8 cellular contexts compared by ENCODE assay signal in genomic region chr13:52851153-52851962, GRCh38. TPM values are rescaled to one million over a fixed set of nuclear protein-coding genes. Genes with fewer than 3 reads are reported as not detected.
DNase-seq lines count a peak whose midpoint lies in the region; ATAC-seq and TF ChIP-seq lines count a peak whose summit lies in the region.

No MANE protein-coding gene starts in this region.

- peaks cover 61% of the 10 kb centered on the region for H3K27me3 Mint-ChIP-seq in activated naive CD8-positive, alpha-beta T cell
- peaks cover 44% of the 10 kb centered on the region for H3K27me3 Mint-ChIP-seq in progenitor cell of endocrine pancreas

- peaks cover 14 to 23% of the 10 kb centered on the region in 2 donors for H3K27me3 ChIP-seq in right atrium auricular region

- H3K9me3 ChIP-seq in right atrium auricular region, result no peaks in the 10 kb centered on the region

- H3K4me1 Mint-ChIP-seq in activated naive CD8-positive, alpha-beta T cell (ENCODE audit: low read depth), result peaks cover 23% of the 10 kb centered on the region
- H3K4me1 Mint-ChIP-seq in progenitor cell of endocrine pancreas (ENCODE audit: low read depth), result peaks cover 16% of the 10 kb centered on the region

- peak; percentile 82 for ATAC-seq in HG02759 (IDR thresholded peaks at IDR 0.05; ENCODE audit: unreplicated experiment)

- H3K9me3 Mint-ChIP-seq in activated naive CD8-positive, alpha-beta T cell (ENCODE audit: low read depth), result peaks cover 2% of the 10 kb centered on the region
- H3K9me3 Mint-ChIP-seq in progenitor cell of endocrine pancreas (ENCODE audit: low read depth), result no peaks in the 10 kb centered on the region

- TF ChIP-seq CTCF in right atrium auricular region (IDR thresholded peaks at IDR 0.05) (peak in 1 of 2 donors; percentile 7), progenitor cell of endocrine pancreas (IDR thresholded peaks at IDR 0.05; ENCODE audit: unreplicated experiment) (no peak)

- H3K4me3 ChIP-seq in right atrium auricular region, result peak overlapping the region; percentile 48 to 68

- no peak overlapping the region for H3K27ac Mint-ChIP-seq in activated naive CD8-positive, alpha-beta T cell
- H3K27ac Mint-ChIP-seq in progenitor cell of endocrine pancreas, result peak overlapping the region; percentile 96

- H3K4me1 ChIP-seq in right atrium auricular region, result peaks cover 0 to 30% of the 10 kb centered on the region in 2 donors

- no peaks in the 10 kb centered on the region for H3K36me3 ChIP-seq in right atrium auricular region

- no peak for TF ChIP-seq POLR2A in erythroblast (IDR thresholded peaks at IDR 0.05; ENCODE audit: low read length)

- no peaks in the 10 kb centered on the region for H3K36me3 Mint-ChIP-seq in activated naive CD8-positive, alpha-beta T cell
- H3K36me3 Mint-ChIP-seq in progenitor cell of endocrine pancreas (ENCODE audit: insufficient read depth), result peaks cover 1% of the 10 kb centered on the region

- H3K27ac ChIP-seq in right atrium auricular region, result peak overlapping the region; percentile 49 to 54

- peak; percentile 36 for DNase-seq in stimulated activated CD4-positive, alpha-beta T cell treated with anti-CD3 and anti-CD28 coated beads, Interleukin-15, amount 100 ng/mL, for 24 hours
- no peak for DNase-seq in stimulated activated CD4-positive, alpha-beta T cell treated with anti-CD3 and anti-CD28 coated beads, Interleukin-12 subunit alpha, Interleukin-12 subunit beta, amount 100 ng/mL, for 4 hours
- DNase-seq in NCI-H146 (lab: John Stamatoyannopoulos, UW), result peak; percentile 81
- no peak for DNase-seq in right atrium auricular region (ENCODE audit: low spot score)
- peak; percentile 29 for DNase-seq in progenitor cell of endocrine pancreas (ENCODE audit: low spot score, unreplicated experiment)
- no peak for DNase-seq in erythroblast (lab: John Stamatoyannopoulos, UW)

- peak overlapping the region; percentile 81 for H3K4me3 Mint-ChIP-seq in activated naive CD8-positive, alpha-beta T cell
- H3K4me3 Mint-ChIP-seq in progenitor cell of endocrine pancreas (ENCODE audit: low read depth), result peak overlapping the region; percentile 82

RNA-seq across cellular contexts. Expression of gene PCDH8, which starts 2.9 kb away (rescaled TPM):
- not detected for total RNA-seq in right atrium auricular region
- 0.17 and 0.42 TPM in 2 replicates for total RNA-seq in progenitor cell of endocrine pancreas

Comparison
In these comparisons a context has a peak if more than half of its experiments do, and no peak if none do; other contexts are left out.
1. DNase-seq: peak in stimulated activated CD4-positive, alpha-beta T cell treated with anti-CD3 and anti-CD28 coated beads, Interleukin-15, amount 100 ng/mL, for 24 hours (single experiment), NCI-H146 (single experiment) and progenitor cell of endocrine pancreas (single experiment); none in stimulated activated CD4-positive, alpha-beta T cell treated with anti-CD3 and anti-CD28 coated beads, Interleukin-12 subunit alpha, Interleukin-12 subunit beta, amount 100 ng/mL, for 4 hours (single experiment), right atrium auricular region (single experiment) and erythroblast (0 of 2).